ENCODE assay signal across 8 cellular contexts in the genomic region with DNA sequence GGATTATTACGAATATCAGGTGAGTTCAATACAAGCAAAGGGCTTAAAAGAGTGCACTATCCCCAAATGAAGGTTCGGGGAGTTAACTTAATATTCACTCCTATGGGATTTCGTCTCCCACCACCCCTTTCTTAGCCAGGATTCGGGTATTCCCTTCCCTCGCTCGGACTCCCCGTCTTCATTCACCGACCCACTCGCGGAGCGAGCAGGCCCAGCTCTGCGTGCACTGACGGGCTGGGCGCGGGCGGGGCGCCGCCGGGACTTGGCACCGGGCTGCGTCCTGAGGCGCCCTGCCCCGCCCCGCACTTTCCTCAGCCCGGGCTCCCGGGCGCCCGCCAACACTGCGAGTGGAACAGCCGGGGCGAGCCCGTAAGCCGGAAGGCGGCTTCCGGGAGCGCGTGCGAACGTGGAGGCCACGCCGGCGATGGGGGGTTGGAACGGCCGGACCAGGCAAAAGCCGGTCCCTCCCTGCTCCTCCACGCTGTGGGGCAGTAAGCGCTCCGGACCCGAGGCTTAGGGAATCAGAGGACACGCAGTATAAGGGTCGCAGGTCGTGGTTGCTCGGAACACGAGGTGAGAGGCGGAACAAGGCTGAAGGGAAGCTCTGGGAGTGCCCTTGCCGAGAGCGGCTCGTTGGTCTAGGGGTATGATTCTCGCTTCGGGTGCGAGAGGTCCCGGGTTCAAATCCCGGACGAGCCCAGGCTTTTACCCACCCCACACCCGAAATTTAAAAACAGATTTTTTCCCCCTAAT. TPM values are rescaled to one million over a fixed set of nuclear protein-coding genes. Genes with fewer than 3 reads are reported as not detected.
A peak's percentile ranks its signal among the peaks of the same experiment; 100 is the strongest.
DNase-seq lines count a peak whose midpoint lies in the region; ATAC-seq, FAIRE-seq and TF ChIP-seq lines count a peak whose summit lies in the region.

No MANE protein-coding gene starts in this region.

- H3K79me2 ChIP-seq in HepG2 (ENCODE audit: insufficient read depth, low read length): no peaks in the 10 kb centered on the region

- POLR2A ChIA-PET in HepG2 (lab: Yijun Ruan, JAX): interaction anchor here (0.7 to 2.2 kb wide), 3 partner anchors 10 to 222 kb away, joined by 3 to 6 read pairs (median 6); a partner anchor contains a TSS

- H3K4me1 ChIP-seq in BE2C: no peaks in the 10 kb centered on the region
- H3K4me1 ChIP-seq in colonic mucosa: no peaks in the 10 kb centered on the region
- peaks cover 46% of the 10 kb centered on the region for H3K4me1 ChIP-seq in HepG2 (ENCODE audit: insufficient read depth, low read length)

- TF ChIP-seq RAD21 in HepG2 (CRISPR knock-in tag; IDR thresholded peaks at IDR 0.05): peak; percentile 44; the same call in 1 of the 2 replicates

- H3K36me3 ChIP-seq in BE2C (no peaks in the 10 kb centered on the region), colonic mucosa (no peaks in the 10 kb centered on the region), HepG2 (replicated peaks in 1 of 2; ENCODE audit: control insufficient read depth in 1 of 2, insufficient read depth in 2 of 2, low read length in 2 of 2) (no peaks in the 10 kb centered on the region)

- no peak for TF ChIP-seq CTCF in BE2C (IDR thresholded peaks at IDR 0.05; ENCODE audit: low read depth, low read length)
- TF ChIP-seq CTCF in colonic mucosa (IDR thresholded peaks at IDR 0.05): no peak
- peak; percentile 19; the same call in 1 of the 2 replicates for TF ChIP-seq CTCF in HepG2 (CRISPR knock-in tag; IDR thresholded peaks at IDR 0.05)

- H3K27me3 ChIP-seq in BE2C (no peaks in the 10 kb centered on the region), colonic mucosa (no peaks in the 10 kb centered on the region), HepG2 (ENCODE audit: control insufficient read depth in 1 of 2, insufficient read depth in 2 of 2, low read length in 2 of 2) (peaks cover 0 to 6% of the 10 kb centered on the region in 2 experiments; a peak in 2 of 5 replicates)

- H3K9ac ChIP-seq in colonic mucosa (ENCODE audit: low read depth in 2 of 2, low read length in 2 of 2) (peak overlapping the region; percentile 75 to 83), HepG2 (ENCODE audit: insufficient read depth, low read depth, low read length) (peak overlapping the region; percentile 89)

- peak overlapping the region; percentile 95 for H3K4me3 ChIP-seq in BE2C (ENCODE audit: low read depth, low read length)
- H3K4me3 ChIP-seq in colonic mucosa: peak overlapping the region; percentile 46
- peak overlapping the region; percentile 95 to 100 (median 96) for H3K4me3 ChIP-seq in HepG2 (replicated peaks in 1 of 3; ENCODE audit: insufficient read depth in 1 of 3, low read depth in 2 of 3, low read length in 3 of 3)

- H4K20me1 ChIP-seq in HepG2 (ENCODE audit: insufficient read depth, low read length): no peaks in the 10 kb centered on the region

- 1% methylated on average over 36 of the region's 65 CpGs for WGBS in HepG2 (ENCODE audit: low lambda C conversion rate)

- ATAC-seq in HG03442 (IDR thresholded peaks at IDR 0.05; ENCODE audit: unreplicated experiment) (peak; percentile 48), HepG2 (peak; percentile 82)

- H3K9me3 ChIP-seq in BE2C: no peaks in the 10 kb centered on the region
- no peaks in the 10 kb centered on the region for H3K9me3 ChIP-seq in colonic mucosa
- H3K9me3 ChIP-seq in HepG2 (ENCODE audit: low read length): no peaks in the 10 kb centered on the region

- TF ChIP-seq EP300 in HepG2 (IDR thresholded peaks at IDR 0.05; ENCODE audit: low read depth in 2 of 2, low read length in 2 of 2) (no peak), HepG2 (CRISPR knock-in tag; IDR thresholded peaks at IDR 0.05; ENCODE audit: borderline replicate concordance) (no peak)

- peak; percentile 40 to 50; a peak in 1 of 4 replicates for TF ChIP-seq POLR2A in HepG2 (IDR thresholded peaks at IDR 0.05; ENCODE audit: insufficient read depth in 1 of 2, low read depth in 2 of 2, low read length in 2 of 2)

- intact Hi-C loops in colonic mucosa (cut with DNase I): loop anchor here (10.0 kb wide), 2 partner anchors 221 to 371 kb away; a partner anchor contains a TSS
- intact Hi-C loops in HepG2 (cut with micrococcal nuclease; ENCODE audit: unreplicated experiment): no loop called here

- BruUV-seq in HepG2 (replicated peaks; lab: Mats Ljungman, UMichigan): no TSS peak

- peak; percentile 88 for DNase-seq in BE2C
- no peak for DNase-seq in GM19239 (ENCODE audit: insufficient read length, low spot score)
- DNase-seq in NCI-H510A treated with DMSO at 0.1 percent for 48 hours (lab: John Stamatoyannopoulos, UW): peak; percentile 83
- DNase-seq in activated CD4-positive, alpha-beta T cell treated with anti-CD3 and anti-CD28 coated beads for 48 hours: peak; percentile 94
- peak; percentile 96 for DNase-seq in colonic mucosa
- peak; percentile 68 for DNase-seq in HepG2 (ENCODE audit: low spot score)
- DNase-seq in stimulated activated CD4-positive, alpha-beta T cell treated with anti-CD3 and anti-CD28 coated beads, Interleukin-2, amount 100 ng/mL, for 48 hours: peak; percentile 96

- H3K4me2 ChIP-seq in HepG2 (ENCODE audit: low read depth, low read length): peak overlapping the region; percentile 98

- in situ Hi-C loops in HepG2 (cut with HindIII; ENCODE audit: extremely low pct_ligation_motif_present, low pct_unique_long_range_greater_than_20kb): loop anchor here (10.0 kb wide), 1 partner anchor 221 kb away; a partner anchor contains a TSS

- H3K27ac ChIP-seq in colonic mucosa: peak overlapping the region; percentile 75
- peak overlapping the region; percentile 72 for H3K27ac ChIP-seq in HepG2 (ENCODE audit: extremely low read length, insufficient read depth, low read length)

- peak; percentile 55 for FAIRE-seq in GM19239 (lab: Jason Lieb, UNC)
- no peak for FAIRE-seq in HepG2 (lab: Jason Lieb, UNC)

- peak overlapping the region; percentile 87 for H2AFZ ChIP-seq in HepG2 (ENCODE audit: low read length)

- CTCF ChIA-PET in HepG2 (lab: Yijun Ruan, JAX; ENCODE audit: low intra/inter-chr PET ratio, low total read pairs): interaction anchor here (1.4 kb wide), 1 partner anchor 89 kb away, joined by 5 read pairs; no protein-coding TSS in a partner anchor

TF ChIP-seq in HepG2, 621 proteins besides CTCF, POLR2A, EP300 and RAD21 (continues in another document):
- TF ChIP-seq GTF2F1 (IDR thresholded peaks at IDR 0.05; ENCODE audit: low read length) (no peak), ZSCAN30 (CRISPR knock-in tag; IDR thresholded peaks at IDR 0.05) (no peak; the same call in 1 of the 2 replicates), ZNF550 (CRISPR knock-in tag; IDR thresholded peaks at IDR 0.05; ENCODE audit: borderline replicate concordance) (no peak), CREM (IDR thresholded peaks at IDR 0.05) (no peak), CREM (CRISPR knock-in tag; IDR thresholded peaks at IDR 0.05) (no peak), SIN3A (IDR thresholded peaks at IDR 0.05; ENCODE audit: borderline replicate concordance, low read depth, low read length) (no peak; the same call in 1 of the 2 replicates)
- TF ChIP-seq, protein P1, sequence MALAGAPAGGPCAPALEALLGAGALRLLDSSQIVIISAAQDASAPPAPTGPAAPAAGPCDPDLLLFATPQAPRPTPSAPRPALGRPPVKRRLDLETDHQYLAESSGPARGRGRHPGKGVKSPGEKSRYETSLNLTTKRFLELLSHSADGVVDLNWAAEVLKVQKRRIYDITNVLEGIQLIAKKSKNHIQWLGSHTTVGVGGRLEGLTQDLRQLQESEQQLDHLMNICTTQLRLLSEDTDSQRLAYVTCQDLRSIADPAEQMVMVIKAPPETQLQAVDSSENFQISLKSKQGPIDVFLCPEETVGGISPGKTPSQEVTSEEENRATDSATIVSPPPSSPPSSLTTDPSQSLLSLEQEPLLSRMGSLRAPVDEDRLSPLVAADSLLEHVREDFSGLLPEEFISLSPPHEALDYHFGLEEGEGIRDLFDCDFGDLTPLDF (CRISPR knock-in tag; IDR thresholded peaks at IDR 0.05): 0 out of 2 replicates have a peak, but pooled peaks have one; percentile 58

RNA-seq across cellular contexts. Expression of a gene that starts 7.5 kb away (rescaled TPM):
- 46.7 TPM for polyA plus RNA-seq in BE2C (2012; ENCODE audit: insufficient read depth, insufficient read length, low read depth)
- 100 to 1,000 TPM; 112 to 144 TPM for total RNA-seq in colonic mucosa
- total RNA-seq in HepG2 (2016; rRNA removed; fragmentation: Illumina TruSeq; extraction: Trizol): 43.9 and 68.7 TPM in 2 replicates
- 32.2 and 32.5 TPM in 2 replicates for total RNA-seq in HepG2 (2016; cell fraction: cytosol; rRNA removed; fragmentation: Illumina TruSeq; extraction: Trizol; ENCODE audit: low read depth)
- total RNA-seq in HepG2 (2016; cell fraction: insoluble cytoplasmic fraction; rRNA removed; fragmentation: Illumina TruSeq; extraction: Trizol): 37.7 and 65.7 TPM in 2 replicates
- total RNA-seq in HepG2 (2016; cell fraction: membrane; rRNA removed; fragmentation: Illumina TruSeq; extraction: Trizol): 33.4 and 37.7 TPM in 2 replicates
- 62.3 and 75.4 TPM in 2 replicates for total RNA-seq in HepG2 (2016; cell fraction: nucleus; rRNA removed; fragmentation: Illumina TruSeq; extraction: Trizol)
- 38.0 and 40.1 TPM in 2 replicates for polyA plus RNA-seq in HepG2 (2011; rRNA removed)
- polyA plus RNA-seq in HepG2 (2011; cell fraction: cytosol; rRNA removed): 16.8 and 31.1 TPM in 2 replicates
- 16.0 and 18.0 TPM in 2 replicates for polyA plus RNA-seq in HepG2 (2011; cell fraction: nucleus; rRNA removed)
- polyA plus RNA-seq in HepG2 (2012): 41.2 and 46.3 TPM in 2 replicates
- 9.7 and 14.9 TPM in 2 replicates for polyA plus RNA-seq in HepG2 (2016; cell fraction: cytosol; fragmentation: Illumina TruSeq; extraction: Trizol; ENCODE audit: low read depth)
- 43.0 and 47.2 TPM in 2 replicates for polyA plus RNA-seq in HepG2 (2016; cell fraction: insoluble cytoplasmic fraction; fragmentation: Illumina TruSeq; extraction: Trizol; ENCODE audit: low read depth)
- 21.1 and 21.8 TPM in 2 replicates for polyA plus RNA-seq in HepG2 (2016; cell fraction: membrane; fragmentation: Illumina TruSeq; extraction: Trizol; ENCODE audit: low read depth)
- polyA plus RNA-seq in HepG2 (2016; cell fraction: nucleus; fragmentation: Illumina TruSeq; extraction: Trizol; ENCODE audit: insufficient read depth, low read depth): 99.6 and 104 TPM in 2 replicates
- 23.5 and 65.7 TPM in 2 replicates for polyA minus RNA-seq in HepG2 (2011; rRNA and poly(A)+ RNA removed; ENCODE audit: low replicate concordance)
- 37.6 and 52.6 TPM in 2 replicates for polyA minus RNA-seq in HepG2 (2011; cell fraction: cytosol; rRNA and poly(A)+ RNA removed)
- 26.1 and 36.4 TPM in 2 replicates for polyA minus RNA-seq in HepG2 (2011; cell fraction: nucleus; rRNA and poly(A)+ RNA removed)

Comparison
In these comparisons a context has a peak if more than half of its experiments do, and no peak if none do; other contexts are left out.
1. H3K4me3 ChIP-seq: peak in every context shown above with its lines; median percentile 96 in HepG2; 95 in BE2C; 46 in colonic mucosa.